12 cellular contexts compared by ENCODE assay signal in the genomic region with DNA sequence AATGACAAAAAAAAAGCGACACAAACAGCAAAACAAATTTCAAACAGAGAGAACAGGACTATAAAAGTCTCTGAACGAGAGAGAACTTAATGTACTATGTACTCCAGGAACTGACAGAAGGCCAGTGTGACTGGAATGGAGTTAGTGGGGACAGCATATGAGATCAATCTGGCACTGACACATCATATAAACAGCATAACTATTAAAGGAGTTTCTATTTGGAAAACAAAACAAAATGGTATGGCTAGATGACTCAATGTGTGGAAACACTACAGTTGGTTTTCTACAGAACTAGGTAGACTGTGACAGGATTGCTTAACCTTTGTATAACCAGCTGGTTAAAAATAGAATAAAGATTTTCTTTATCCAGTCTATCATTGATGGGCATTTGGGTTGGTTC.
DNase-seq lines count a peak whose midpoint lies in the region; ATAC-seq and TF ChIP-seq lines count a peak whose summit lies in the region.
"Had no signal": no experiment of that assay in that cellular context is flagged by ENCODE, and none has a peak within 500 bp of the region (broad histone marks: within the 10 kb centered on the region; RNA-seq: fewer than 3 reads in every experiment).

No MANE protein-coding gene starts in this region.

- H3K4me3 ChIP-seq in epithelial cell of proximal tubule (ENCODE audit: low read depth, low read length) (no peak overlapping the region), rectal smooth muscle tissue (ENCODE audit: low read length) (no peak overlapping the region)
- H3K4me3 ChIP-seq: left lung had no signal

- no peak for TF ChIP-seq CTCF in epithelial cell of proximal tubule (conservative IDR thresholded peaks at IDR 0.05; ENCODE audit: low read depth, low read length)

- H3K36me3 ChIP-seq in rectal smooth muscle tissue (ENCODE audit: control insufficient read depth, insufficient read depth, low read length) = no peaks in the 10 kb centered on the region
- H3K36me3 ChIP-seq: left lung had no signal

- peaks cover 24% of the 10 kb centered on the region for H3K4me1 ChIP-seq in rectal smooth muscle tissue (ENCODE audit: control insufficient read depth, insufficient read depth, low read length)

- DNase-seq in DMS53 (lab: John Stamatoyannopoulos, UW) = peak; percentile 56
- peak; percentile 26 for DNase-seq in MV-4-11 (lab: John Stamatoyannopoulos, UW)
- DNase-seq in epithelial cell of proximal tubule (ENCODE audit: low read depth) = peak; percentile 27
- DNase-seq in AML-193 (lab: John Stamatoyannopoulos, UW) = no peak
- DNase-seq in activated effector memory CD4-positive, alpha-beta T cell treated with anti-CD3 and anti-CD28 coated beads, Interleukin-2, amount 50 U/mL, for 16 hours = no peak
- DNase-seq: activated T-cell treated with anti-CD3 and anti-CD28 coated beads, Interleukin-2, amount 50 U/mL, for 24 hours; GDM1; left lung; NCI-H510A had no signal

- ATAC-seq in GM18868 (IDR thresholded peaks at IDR 0.05; ENCODE audit: unreplicated experiment) = no peak
- ATAC-seq in GM21526 (IDR thresholded peaks at IDR 0.05; ENCODE audit: low FRiP score, unreplicated experiment) = no peak
- ATAC-seq: left lung had no signal

- H3K27ac ChIP-seq in rectal smooth muscle tissue (ENCODE audit: low read depth, low read length) = peak overlapping the region; percentile 53
- H3K27ac ChIP-seq: left lung had no signal

- no peak overlapping the region for H3K9ac ChIP-seq in rectal smooth muscle tissue (ENCODE audit: low read length)

- no peaks in the 10 kb centered on the region for H3K27me3 ChIP-seq in rectal smooth muscle tissue (ENCODE audit: control insufficient read depth, insufficient read depth, low read length)
- H3K27me3 ChIP-seq: left lung had no signal

Comparison
In these comparisons a context has a peak if more than half of its experiments do, and no peak if none do; other contexts are left out.
1. DNase-seq: peak in DMS53 (single experiment), MV-4-11 (single experiment) and epithelial cell of proximal tubule (single experiment); none in AML-193 (0 of 2) and activated effector memory CD4-positive, alpha-beta T cell treated with anti-CD3 and anti-CD28 coated beads, Interleukin-2, amount 50 U/mL, for 16 hours (single experiment).